Comparison of ENCODE assay signal across 21 cellular contexts in genomic region chr20:49098136-49098535, GRCh38. TPM values are rescaled to one million over a fixed set of nuclear protein-coding genes. Genes with fewer than 3 reads are reported as not detected.
A peak's percentile ranks its signal among the peaks of the same experiment; 100 is the strongest.
DNase-seq lines count a peak whose midpoint lies in the region; ATAC-seq, FAIRE-seq and TF ChIP-seq lines count a peak whose summit lies in the region.
"Had no signal": no experiment of that assay in that cellular context is flagged by ENCODE, and none has a peak within 500 bp of the region (broad histone marks: within the 10 kb centered on the region; RNA-seq: fewer than 3 reads in every experiment).

No MANE protein-coding gene starts in this region.

- WGBS in HepG2 (ENCODE audit: low lambda C conversion rate), result 95% methylated on average over 4 of the region's 4 CpGs
- WGBS in right lobe of liver (ENCODE audit: insufficient coverage, low coverage, low lambda C conversion rate, missing lambda C conversion rate), result 93% methylated on average over 4 of the region's 4 CpGs

- no peaks in the 10 kb centered on the region for H3K79me2 ChIP-seq in HepG2 (ENCODE audit: insufficient read depth, low read length)

- DNase-seq in HepG2 (ENCODE audit: low spot score), result no peak
- no peak for DNase-seq in right lobe of liver
- DNase-seq in naive B cell, result no peak
- DNase-seq in HUDEP-2 (lab: John Stamatoyannopoulos, UW; ENCODE audit: unreplicated experiment in 76 of 76), result no peak
- no peak for DNase-seq in globus pallidus (ENCODE audit: low spot score)
- no peak for DNase-seq in caudate nucleus (lab: John Stamatoyannopoulos, UW)
- DNase-seq: CD4-positive, alpha-beta T cell; CD8-positive, alpha-beta memory T cell; DMS 273 treated with DMSO at 0.1 percent for 48 hours; DMS79; EL; GDM1; H9 had no signal

- H3K9me3 Mint-ChIP-seq in naive B cell, result no peaks in the 10 kb centered on the region
- H3K9me3 Mint-ChIP-seq: CD4-positive, alpha-beta T cell; CD8-positive, alpha-beta memory T cell; GM23338; H9 had no signal

- H3K4me1 ChIP-seq in HepG2 (ENCODE audit: insufficient read depth, low read length), result no peaks in the 10 kb centered on the region
- H3K4me1 ChIP-seq in right lobe of liver, result peaks cover 0 to 4% (median 0%) of the 10 kb centered on the region in 4 donors
- H3K4me1 ChIP-seq: BLaER1 had no signal

- in situ Hi-C loops in HepG2 (cut with HindIII; ENCODE audit: extremely low pct_ligation_motif_present, low pct_unique_long_range_greater_than_20kb), result no loop called here

- CTCF ChIA-PET in HepG2 (lab: Yijun Ruan, JAX; ENCODE audit: low intra/inter-chr PET ratio, low total read pairs), result no interaction called here

- TF ChIP-seq CTCF in HepG2 (CRISPR knock-in tag; IDR thresholded peaks at IDR 0.05) (no peak), right lobe of liver (IDR thresholded peaks at IDR 0.05) (no peak), VCaP (conservative IDR thresholded peaks at IDR 0.05) (no peak)

- peaks cover 36 to 78% of the 10 kb centered on the region in 2 experiments for H3K36me3 ChIP-seq in HepG2 (replicated peaks in 1 of 2; ENCODE audit: control insufficient read depth in 1 of 2, insufficient read depth in 2 of 2, low read length in 2 of 2)
- H3K36me3 ChIP-seq in right lobe of liver, result peaks cover 0 to 38% (median 16%) of the 10 kb centered on the region in 4 donors

- H4K20me1 ChIP-seq in HepG2 (ENCODE audit: insufficient read depth, low read length), result no peaks in the 10 kb centered on the region

- no peak overlapping the region for H3K4me3 ChIP-seq in HepG2 (replicated peaks in 1 of 3; ENCODE audit: insufficient read depth in 1 of 3, low read depth in 2 of 3, low read length in 3 of 3)
- no peak overlapping the region for H3K4me3 ChIP-seq in right lobe of liver
- H3K4me3 ChIP-seq: BLaER1, GM12878, GM23338 had no signal

- peak overlapping the region in 2 of 8 donors; percentile 3 to 59 for H3K4me3 Mint-ChIP-seq in naive B cell
- H3K4me3 Mint-ChIP-seq: CD4-positive, alpha-beta T cell; CD8-positive, alpha-beta memory T cell; GM23338; H9 had no signal

- H3K27me3 ChIP-seq in HepG2 (ENCODE audit: control insufficient read depth in 1 of 2, insufficient read depth in 2 of 2, low read length in 2 of 2) (no peaks in the 10 kb centered on the region), right lobe of liver (no peaks in the 10 kb centered on the region)
- H3K27me3 ChIP-seq: BLaER1 had no signal

- H3K36me3 Mint-ChIP-seq in naive B cell, result peaks cover 16 to 21% of the 10 kb centered on the region in 2 donors

- ATAC-seq in HepG2 (no peak), right lobe of liver (no peak), naive B cell (ENCODE audit: low read depth in 2 of 2) (no peak)
- ATAC-seq: GM12878, GM23338, HCT116 had no signal

- H3K27me3 Mint-ChIP-seq in naive B cell, result no peaks in the 10 kb centered on the region
- H3K27me3 Mint-ChIP-seq: CD4-positive, alpha-beta T cell; CD8-positive, alpha-beta memory T cell had no signal

- TF ChIP-seq EP300 in HepG2 (IDR thresholded peaks at IDR 0.05; ENCODE audit: low read depth in 2 of 2, low read length in 2 of 2), result no peak
- TF ChIP-seq EP300 in HepG2 (CRISPR knock-in tag; IDR thresholded peaks at IDR 0.05; ENCODE audit: borderline replicate concordance), result no peak

- H2AFZ ChIP-seq in HepG2 (ENCODE audit: low read length), result no peak overlapping the region
- H2AFZ ChIP-seq: GM23338 had no signal

- no peak overlapping the region for H3K9ac ChIP-seq in HepG2 (ENCODE audit: insufficient read depth, low read depth, low read length)
- H3K9ac ChIP-seq: BLaER1 had no signal

- no TSS peak for BruUV-seq in HepG2 (replicated peaks; lab: Mats Ljungman, UMichigan)

- intact Hi-C loops in HepG2 (cut with micrococcal nuclease; ENCODE audit: unreplicated experiment) (no loop called here), right lobe of liver (cut with DNase I) (no loop called here)

- TF ChIP-seq RAD21 in HepG2 (CRISPR knock-in tag; IDR thresholded peaks at IDR 0.05), result no peak

- no peak for FAIRE-seq in HepG2 (lab: Jason Lieb, UNC)
- FAIRE-seq: D721Med, GM19239 had no signal

- no peak overlapping the region for H3K4me2 ChIP-seq in HepG2 (ENCODE audit: low read depth, low read length)
- H3K4me2 ChIP-seq: BLaER1, GM23338 had no signal

- TF ChIP-seq POLR2A in HepG2 (IDR thresholded peaks at IDR 0.05; ENCODE audit: insufficient read depth in 1 of 2, low read depth in 2 of 2, low read length in 2 of 2), result no peak
- no peak for TF ChIP-seq POLR2A in right lobe of liver (IDR thresholded peaks at IDR 0.05)

- H3K27ac Mint-ChIP-seq in naive B cell, result peak overlapping the region in 4 of 6 donors; percentile 39 to 71 (median 65)
- H3K27ac Mint-ChIP-seq: CD4-positive, alpha-beta T cell had no signal

- H3K9me3 ChIP-seq in HepG2 (ENCODE audit: low read length) (no peaks in the 10 kb centered on the region), right lobe of liver (no peaks in the 10 kb centered on the region)
- H3K9me3 ChIP-seq: BLaER1 had no signal

- peaks cover 22 to 29% (median 27%) of the 10 kb centered on the region in 3 donors for H3K4me1 Mint-ChIP-seq in naive B cell
- H3K4me1 Mint-ChIP-seq: GM23338, H9 had no signal

- POLR2A ChIA-PET in HepG2 (lab: Yijun Ruan, JAX), result interaction anchor here (0.7 kb wide), 1 partner anchor 62 kb away, joined by 3 read pairs; no protein-coding TSS in a partner anchor

- H3K27ac ChIP-seq in HepG2 (ENCODE audit: extremely low read length, insufficient read depth, low read length) (no peak overlapping the region), right lobe of liver (no peak overlapping the region), VCaP (peak overlapping the region; percentile 89), caudate nucleus (ENCODE audit: low read depth, low read length) (no peak overlapping the region)
- H3K27ac ChIP-seq: BLaER1, C4-2B had no signal

TF ChIP-seq in HepG2, 621 proteins besides CTCF, POLR2A, EP300 and RAD21:
- no peak for TF ChIP-seq ZNF350 (CRISPR knock-in tag; IDR thresholded peaks at IDR 0.05; ENCODE audit: borderline replicate concordance, low read depth)
- peak; percentile 96 for TF ChIP-seq FOXP1 (IDR thresholded peaks at IDR 0.05)
- TF ChIP-seq FOXP1 (CRISPR knock-in tag; IDR thresholded peaks at IDR 0.05), result no peak
- TF ChIP-seq JUNB (CRISPR knock-in tag; IDR thresholded peaks at IDR 0.05; ENCODE audit: borderline replicate concordance), result no peak
- TF ChIP-seq ZNF558 (CRISPR knock-in tag; IDR thresholded peaks at IDR 0.05; ENCODE audit: borderline replicate concordance), result no peak
- TF ChIP-seq ERF (CRISPR knock-in tag; IDR thresholded peaks at IDR 0.05), result no peak

RNA-seq across cellular contexts. Expression of gene CSE1L, which starts 52.0 kb away (rescaled TPM):
- 258 and 449 TPM in 2 replicates for total RNA-seq in HepG2 (2016; rRNA removed; fragmentation: Illumina TruSeq; extraction: Trizol)
- total RNA-seq in HepG2 (2016; cell fraction: cytosol; rRNA removed; fragmentation: Illumina TruSeq; extraction: Trizol; ENCODE audit: low read depth), result 62.9 and 72.5 TPM in 2 replicates
- 257 and 452 TPM in 2 replicates for total RNA-seq in HepG2 (2016; cell fraction: insoluble cytoplasmic fraction; rRNA removed; fragmentation: Illumina TruSeq; extraction: Trizol)
- total RNA-seq in HepG2 (2016; cell fraction: membrane; rRNA removed; fragmentation: Illumina TruSeq; extraction: Trizol), result 96.6 and 104 TPM in 2 replicates
- 167 and 185 TPM in 2 replicates for total RNA-seq in HepG2 (2016; cell fraction: nucleus; rRNA removed; fragmentation: Illumina TruSeq; extraction: Trizol)
- 37.1 and 56.9 TPM in 2 replicates for polyA plus RNA-seq in HepG2 (2011; rRNA removed)
- polyA plus RNA-seq in HepG2 (2011; cell fraction: cytosol; rRNA removed), result 22.6 and 30.5 TPM in 2 replicates
- 24.7 and 24.9 TPM in 2 replicates for polyA plus RNA-seq in HepG2 (2011; cell fraction: nucleus; rRNA removed)
- polyA plus RNA-seq in HepG2 (2012), result 53.3 and 83.9 TPM in 2 replicates
- 18.3 and 22.0 TPM in 2 replicates for polyA plus RNA-seq in HepG2 (2016; cell fraction: cytosol; fragmentation: Illumina TruSeq; extraction: Trizol; ENCODE audit: low read depth)
- polyA plus RNA-seq in HepG2 (2016; cell fraction: insoluble cytoplasmic fraction; fragmentation: Illumina TruSeq; extraction: Trizol; ENCODE audit: low read depth), result 363 and 386 TPM in 2 replicates
- 45.2 and 49.9 TPM in 2 replicates for polyA plus RNA-seq in HepG2 (2016; cell fraction: membrane; fragmentation: Illumina TruSeq; extraction: Trizol; ENCODE audit: low read depth)
- 162 and 172 TPM in 2 replicates for polyA plus RNA-seq in HepG2 (2016; cell fraction: nucleus; fragmentation: Illumina TruSeq; extraction: Trizol; ENCODE audit: insufficient read depth, low read depth)
- polyA minus RNA-seq in HepG2 (2011; rRNA and poly(A)+ RNA removed; ENCODE audit: low replicate concordance), result 33.8 and 112 TPM in 2 replicates
- polyA minus RNA-seq in HepG2 (2011; cell fraction: cytosol; rRNA and poly(A)+ RNA removed), result 46.4 and 54.2 TPM in 2 replicates
- polyA minus RNA-seq in HepG2 (2011; cell fraction: nucleus; rRNA and poly(A)+ RNA removed), result 58.6 and 66.2 TPM in 2 replicates
- total RNA-seq in right lobe of liver, result 10 to 100 TPM; 19.4 to 35.8 (median 21.6) TPM
- polyA plus RNA-seq in naive B cell (ENCODE audit: low read depth in 6 of 6), result 10 to 100 TPM in 5 of 6 donors, 1 to 10 TPM in 1; 7.2 to 22.0 (median 19.2) TPM
